In the genomic region with DNA sequence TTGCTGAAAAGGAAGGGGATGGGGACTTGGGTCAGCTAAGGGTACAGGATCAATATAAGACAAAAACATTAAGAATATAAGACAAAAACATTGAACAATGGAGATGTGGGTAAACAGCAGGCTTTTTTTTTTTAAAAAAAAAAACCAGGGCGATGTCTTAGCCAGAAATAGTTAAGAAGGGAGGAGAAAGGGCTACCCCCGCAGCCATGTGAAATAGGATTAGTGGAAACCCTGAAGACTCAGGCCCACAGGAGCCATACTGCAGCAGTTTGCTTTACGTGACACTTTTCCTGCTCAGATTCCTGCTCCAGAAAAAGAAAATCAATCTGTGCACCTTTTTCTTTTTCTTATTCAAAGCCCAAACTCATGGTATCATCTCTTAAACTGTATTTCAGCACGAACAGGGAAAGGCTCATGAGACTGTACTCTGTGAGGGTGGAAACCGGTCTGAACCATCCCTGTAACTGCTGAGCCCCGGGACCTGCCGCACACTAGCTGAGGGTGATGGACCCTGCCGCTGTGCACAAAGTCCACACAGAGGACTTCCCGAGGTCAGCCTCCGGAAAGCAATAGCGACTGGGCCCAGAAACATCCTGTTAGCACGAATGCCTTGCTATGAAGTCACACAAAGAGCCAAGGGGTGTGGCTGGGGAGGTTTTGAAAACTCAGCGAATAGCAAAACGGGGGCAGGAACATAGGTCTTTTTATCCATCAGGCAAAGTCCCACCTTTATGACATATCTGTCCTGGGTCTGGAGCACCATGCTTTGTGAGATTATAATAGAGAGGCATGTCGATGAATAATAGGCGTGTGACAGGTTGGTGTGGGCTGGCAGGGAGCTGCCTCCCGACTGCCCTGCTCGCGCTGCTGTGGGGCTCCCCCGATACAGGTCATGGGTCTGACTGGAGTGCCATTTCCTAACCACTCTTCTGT, we compare ENCODE assay signal across 8 cellular contexts. TPM values are rescaled to one million over a fixed set of nuclear protein-coding genes. Genes with fewer than 3 reads are reported as not detected.
A peak's percentile ranks its signal among the peaks of the same experiment; 100 is the strongest.
DNase-seq lines count a peak whose midpoint lies in the region; ATAC-seq and TF ChIP-seq lines count a peak whose summit lies in the region.

No MANE protein-coding gene starts in this region.

- H3K27ac ChIP-seq in heart right ventricle: peak overlapping the region in 5 of 10 donors; percentile 0 to 59 (median 43)

- H3K4me1 ChIP-seq in ES-I3 (ENCODE audit: insufficient read depth, low read length) (peaks cover 42% of the 10 kb centered on the region), heart right ventricle (peaks cover 8 to 46% (median 24%) of the 10 kb centered on the region in 9 donors)

- peak; percentile 58 for DNase-seq in NCI-H2227 treated with DMSO at 0.1 percent for 48 hours (lab: John Stamatoyannopoulos, UW)
- DNase-seq in activated gamma-delta T cell treated with Interleukin-2 at 50 U/mL for 16 hours: peak; percentile 47
- DNase-seq in heart right ventricle: peak; percentile 18 to 26
- DNase-seq in retinal pigment epithelial cell (ENCODE audit: low read depth): no peak
- DNase-seq in HPDE6-E6E7 (ENCODE audit: extremely low spot score): no peak

- peaks cover 0 to 31% (median 0%) of the 10 kb centered on the region in 7 donors for H3K27me3 ChIP-seq in heart right ventricle

- peak overlapping the region; percentile 51 for H3K9ac ChIP-seq in ES-I3 (ENCODE audit: low read depth, low read length)

- TF ChIP-seq CTCF in heart right ventricle (IDR thresholded peaks at IDR 0.05) (no peak), retinal pigment epithelial cell (conservative IDR thresholded peaks at IDR 0.05; ENCODE audit: low read depth, low read length) (no peak)

- 48 to 49% methylated on average over 20 of the region's 20 CpGs for WGBS in heart right ventricle, 2 donors

- ATAC-seq in heart right ventricle (peak in 7 of 8 donors; percentile 26 to 63 (median 57)), HG03571 (IDR thresholded peaks at IDR 0.05; ENCODE audit: unreplicated experiment) (no peak), HG03135 (IDR thresholded peaks at IDR 0.05; ENCODE audit: unreplicated experiment) (no peak)

- peak overlapping the region in 9 of 10 donors; percentile 40 to 65 (median 55) for H3K4me3 ChIP-seq in heart right ventricle
- peak overlapping the region; percentile 55 for H3K4me3 ChIP-seq in retinal pigment epithelial cell (ENCODE audit: low read length)

- intact Hi-C loops in heart right ventricle (cut with DNase I): loop anchor here in 1 of 10 donors (2.0 kb wide), 1 partner anchor 27 kb away; no protein-coding TSS in a partner anchor

- H3K9me3 ChIP-seq in ES-I3 (ENCODE audit: control insufficient read depth, insufficient read depth, low read length) (no peaks in the 10 kb centered on the region), heart right ventricle (no peaks in the 10 kb centered on the region)

- H3K36me3 ChIP-seq in ES-I3 (ENCODE audit: insufficient read depth, low read length): no peaks in the 10 kb centered on the region
- no peaks in the 10 kb centered on the region for H3K36me3 ChIP-seq in heart right ventricle

RNA-seq across cellular contexts. Expression of a gene that starts 33.2 kb away (rescaled TPM):
- 1 to 10 TPM in 9 of 10 donors, under 1 TPM in 1; 0.90 to 2.1 (median 1.3) TPM for total RNA-seq in heart right ventricle
- polyA plus RNA-seq in heart right ventricle: under 1 TPM; 0.66 to 0.83 TPM

Comparison
In these comparisons a context has a peak if more than half of its experiments do, and no peak if none do; other contexts are left out.
1. DNase-seq: peak in NCI-H2227 treated with DMSO at 0.1 percent for 48 hours (single experiment), activated gamma-delta T cell treated with Interleukin-2 at 50 U/mL for 16 hours (single experiment) and heart right ventricle (2 of 2); none in retinal pigment epithelial cell (single experiment) and HPDE6-E6E7 (single experiment).
2. ATAC-seq: peak in heart right ventricle (7 of 8); none in HG03571 (single experiment) and HG03135 (single experiment).